ENCODE assay signal across 8 cellular contexts in genomic region chr12:44875954-44876553, GRCh38. TPM values are rescaled to one million over a fixed set of nuclear protein-coding genes. Genes with fewer than 3 reads are reported as not detected.
A peak's percentile ranks its signal among the peaks of the same experiment; 100 is the strongest.
DNase-seq lines count a peak whose midpoint lies in the region; ATAC-seq, FAIRE-seq and TF ChIP-seq lines count a peak whose summit lies in the region.

Gene NELL2 (minus strand): TSS chr12:44876315. CDS start chr12:44875869, 446 bp downstream.

- H3K4me1 Mint-ChIP-seq in CD8-positive, alpha-beta T cell (ENCODE audit: low read depth), result peaks cover 27% of the 10 kb centered on the region
- H3K4me1 Mint-ChIP-seq in stimulated activated memory B cell treated with anti-CD40 and anti-IgM and Interleukin-4, amounts not matched to agents 10 μg/mL and 1 μg/mL and 100 μg/mL, for 72 hours, result peaks cover 24% of the 10 kb centered on the region

- no TSS peak for BruUV-seq in endothelial cell of umbilical vein (replicated peaks; lab: Mats Ljungman, UMichigan)

- FAIRE-seq in endothelial cell of umbilical vein (lab: Jason Lieb, UNC), result no peak

- no peaks in the 10 kb centered on the region for H3K79me2 ChIP-seq in endothelial cell of umbilical vein (ENCODE audit: control insufficient read depth, insufficient read depth, low read length)

- no peaks in the 10 kb centered on the region for H4K20me1 ChIP-seq in endothelial cell of umbilical vein (replicated peaks; ENCODE audit: control insufficient read depth, extremely low read depth, insufficient read depth, low read length)

- H3K4me1 ChIP-seq in CD8-positive, alpha-beta T cell (ENCODE audit: insufficient read depth, low read length), result peaks cover 14% of the 10 kb centered on the region
- peaks cover 8% of the 10 kb centered on the region for H3K4me1 ChIP-seq in HAP-1
- H3K4me1 ChIP-seq in endothelial cell of umbilical vein (ENCODE audit: control insufficient read depth, extremely low read depth, insufficient read depth, low read length), result peaks cover 11% of the 10 kb centered on the region

- TF ChIP-seq POLR2A in endothelial cell of umbilical vein (IDR thresholded peaks at IDR 0.05; ENCODE audit: low read depth, low read length), result no peak

- peak within 1 kb of the TSS; percentile 90 for H3K4me2 ChIP-seq in endothelial cell of umbilical vein (ENCODE audit: insufficient read depth, low read length)

- in situ Hi-C loops in HAP-1 (cut with MboI; ENCODE audit: low sequenced_read_pairs), result no loop called here

- H3K27ac ChIP-seq in CD8-positive, alpha-beta T cell (ENCODE audit: low read depth, low read length), result peak within 1 kb of the TSS; percentile 59
- no peak within 1 kb of the TSS for H3K27ac ChIP-seq in endothelial cell of umbilical vein (ENCODE audit: insufficient read depth, low read depth, low read length)

- dilution Hi-C loops in endothelial cell of umbilical vein (cut with MboI; ENCODE audit: extremely low pct_ligation_motif_present, low sequenced_read_pairs), result no loop called here

- no peaks in the 10 kb centered on the region for H3K9me3 ChIP-seq in CD8-positive, alpha-beta T cell (ENCODE audit: low read length)
- H3K9me3 ChIP-seq in HAP-1, result no peaks in the 10 kb centered on the region
- H3K9me3 ChIP-seq in endothelial cell of umbilical vein (replicated peaks; ENCODE audit: control insufficient read depth, insufficient read depth, low read length), result no peaks in the 10 kb centered on the region

- ATAC-seq in CD8-positive, alpha-beta T cell, result peak; percentile 75
- peak; percentile 50 for ATAC-seq in stimulated activated memory B cell treated with anti-CD40 and anti-IgM and Interleukin-4, amounts not matched to agents 10 μg/mL and 1 μg/mL and 100 μg/mL, for 72 hours
- no peak for ATAC-seq in HG03457 (IDR thresholded peaks at IDR 0.05; ENCODE audit: unreplicated experiment)

- H3K27me3 ChIP-seq in CD8-positive, alpha-beta T cell (ENCODE audit: insufficient read depth, low read length), result no peaks in the 10 kb centered on the region
- H3K27me3 ChIP-seq in HAP-1 (ENCODE audit: low read depth) (peaks cover 8% of the 10 kb centered on the region), endothelial cell of umbilical vein (ENCODE audit: control insufficient read depth in 2 of 2, insufficient read depth in 2 of 2, low read length in 2 of 2) (peaks cover 27 to 44% of the 10 kb centered on the region in 2 experiments)

- POLR2A ChIA-PET in CD8-positive, alpha-beta T cell (lab: Charles Lee), result interaction anchor here (0.7 to 4.9 kb wide), 16 partner anchors 8 to 108 kb away, joined by 3 to 41 read pairs (median 4); no protein-coding TSS in a partner anchor
- POLR2A ChIA-PET in endothelial cell of umbilical vein (lab: Charles Lee), result interaction anchor here (0.7 kb wide), 1 partner anchor 102 kb away, joined by 5 read pairs; no protein-coding TSS in a partner anchor

- H3K9me3 Mint-ChIP-seq in CD8-positive, alpha-beta T cell, result peaks cover 20% of the 10 kb centered on the region
- peaks cover 13% of the 10 kb centered on the region for H3K9me3 Mint-ChIP-seq in stimulated activated memory B cell treated with anti-CD40 and anti-IgM and Interleukin-4, amounts not matched to agents 10 μg/mL and 1 μg/mL and 100 μg/mL, for 72 hours

- peak within 1 kb of the TSS; percentile 69 for H3K4me3 ChIP-seq in CD8-positive, alpha-beta T cell (ENCODE audit: low read depth, low read length)
- H3K4me3 ChIP-seq in HAP-1 (peak within 1 kb of the TSS; percentile 50), endothelial cell of umbilical vein (replicated peaks in 1 of 3; ENCODE audit: insufficient read depth in 1 of 3, low read depth in 1 of 3, low read length in 3 of 3) (peak within 1 kb of the TSS; percentile 10 to 54 (median 35))

- H3K4me3 Mint-ChIP-seq in CD8-positive, alpha-beta T cell, result peak within 1 kb of the TSS; percentile 98
- H3K4me3 Mint-ChIP-seq in stimulated activated memory B cell treated with anti-CD40 and anti-IgM and Interleukin-4, amounts not matched to agents 10 μg/mL and 1 μg/mL and 100 μg/mL, for 72 hours, result peak within 1 kb of the TSS; percentile 81

- peak; percentile 46 to 82 (median 69) for DNase-seq in CD8-positive, alpha-beta T cell
- DNase-seq in HAP-1 (ENCODE audit: low spot score in 2 of 2) (peak; percentile 78 to 88), NCI-H526 treated with DMSO at 0.1 percent for 48 hours (lab: John Stamatoyannopoulos, UW) (peak; percentile 37), activated T-cell treated with anti-CD3 and anti-CD28 coated beads for 24 hours (ENCODE audit: low read depth) (peak; percentile 64), endothelial cell of umbilical vein (ENCODE audit: low read depth, low spot score) (peak; percentile 8), myocyte (ENCODE audit: low read depth) (peak; percentile 10)

- H3K9me1 ChIP-seq in endothelial cell of umbilical vein (replicated peaks; ENCODE audit: control insufficient read depth, extremely low read depth, insufficient read depth, low read length), result no peaks in the 10 kb centered on the region

- no peak within 1 kb of the TSS for H3K9ac ChIP-seq in endothelial cell of umbilical vein (replicated peaks; ENCODE audit: extremely low read depth, insufficient read depth, low read length)

- H3K36me3 ChIP-seq in CD8-positive, alpha-beta T cell (ENCODE audit: insufficient read depth, low read length), result no peaks in the 10 kb centered on the region
- H3K36me3 ChIP-seq in HAP-1 (replicated peaks), result no peaks in the 10 kb centered on the region
- no peaks in the 10 kb centered on the region for H3K36me3 ChIP-seq in endothelial cell of umbilical vein (ENCODE audit: control insufficient read depth in 2 of 2, extremely low read depth in 1 of 2, insufficient read depth in 2 of 2, low read length in 2 of 2)

- intact Hi-C loops in CD8-positive, alpha-beta T cell (cut with DNase I, micrococcal nuclease), result loop anchor here (1.0 to 2.0 kb wide), 6 partner anchors 28 to 102 kb away; no protein-coding TSS in a partner anchor
- intact Hi-C loops in endothelial cell of umbilical vein (cut with micrococcal nuclease), result no loop called here

- H3K27ac Mint-ChIP-seq in CD8-positive, alpha-beta T cell, result peak within 1 kb of the TSS; percentile 92
- peak within 1 kb of the TSS; percentile 34 for H3K27ac Mint-ChIP-seq in stimulated activated memory B cell treated with anti-CD40 and anti-IgM and Interleukin-4, amounts not matched to agents 10 μg/mL and 1 μg/mL and 100 μg/mL, for 72 hours

- CTCF ChIA-PET in CD8-positive, alpha-beta T cell (lab: Charles Lee), result interaction anchor here (0.7 to 10.1 kb wide), 25 partner anchors 10 to 876 kb away, joined by 3 to 151 read pairs (median 4); no protein-coding TSS in a partner anchor
- CTCF ChIA-PET in endothelial cell of umbilical vein (lab: Charles Lee), result interaction anchor here (1.1 to 2.5 kb wide), 3 partner anchors 10 to 101 kb away, joined by 3 to 8 read pairs (median 5); no protein-coding TSS in a partner anchor

- peaks cover 40% of the 10 kb centered on the region for H3K36me3 Mint-ChIP-seq in CD8-positive, alpha-beta T cell
- H3K36me3 Mint-ChIP-seq in stimulated activated memory B cell treated with anti-CD40 and anti-IgM and Interleukin-4, amounts not matched to agents 10 μg/mL and 1 μg/mL and 100 μg/mL, for 72 hours, result no peaks in the 10 kb centered on the region

- H3K27me3 Mint-ChIP-seq in CD8-positive, alpha-beta T cell (ENCODE audit: low read depth), result peaks cover 2% of the 10 kb centered on the region
- peaks cover 58% of the 10 kb centered on the region for H3K27me3 Mint-ChIP-seq in stimulated activated memory B cell treated with anti-CD40 and anti-IgM and Interleukin-4, amounts not matched to agents 10 μg/mL and 1 μg/mL and 100 μg/mL, for 72 hours

- H2AFZ ChIP-seq in endothelial cell of umbilical vein (ENCODE audit: low read depth, low read length), result peak within 1 kb of the TSS; percentile 88

- TF ChIP-seq CTCF in CD8-positive, alpha-beta T cell (IDR thresholded peaks at IDR 0.05), result no peak
- no peak for TF ChIP-seq CTCF in endothelial cell of umbilical vein (IDR thresholded peaks at IDR 0.05; ENCODE audit: extremely low read depth in 1 of 2, insufficient read depth in 1 of 2, low read depth in 1 of 2, low read length in 2 of 2)

TF ChIP-seq in endothelial cell of umbilical vein, 7 proteins besides CTCF, POLR2A, EP300 and RAD21:
- TF ChIP-seq MAX (IDR thresholded peaks at IDR 0.05; ENCODE audit: insufficient read depth, insufficient read length) (no peak), EZH2 (IDR thresholded peaks at IDR 0.05; ENCODE audit: borderline replicate concordance, low read depth, low read length, severe bottlenecking) (peak; percentile 72)

RNA-seq across cellular contexts. Expression of gene NELL2, which starts in this region (rescaled TPM):
- total RNA-seq in CD8-positive, alpha-beta T cell, result 100 to 1,000 TPM; 384 to 390 TPM
- total RNA-seq in endothelial cell of umbilical vein (0.49 and 0.62 TPM in 2 replicates), myocyte (0.05 TPM in 1 of 2 replicates, not detected in the other)
- 0.08 and 0.11 TPM in 2 replicates for polyA plus RNA-seq in endothelial cell of umbilical vein
- polyA plus RNA-seq in endothelial cell of umbilical vein (2011; cell fraction: cytosol; rRNA removed), result 0.12 and 0.18 TPM in 2 replicates
- 0.41 TPM in 1 of 2 replicates, not detected in the other for polyA plus RNA-seq in endothelial cell of umbilical vein (2011; cell fraction: nucleus; rRNA removed)
- polyA plus RNA-seq in endothelial cell of umbilical vein (2012), result not detected in 2 replicates
- polyA minus RNA-seq in endothelial cell of umbilical vein, result not detected in 2 replicates
- not detected for polyA minus RNA-seq in endothelial cell of umbilical vein (2011; cell fraction: cytosol; rRNA and poly(A)+ RNA removed)
- polyA minus RNA-seq in endothelial cell of umbilical vein (2011; cell fraction: nucleus; rRNA and poly(A)+ RNA removed), result 0.29 TPM in 1 of 2 replicates, not detected in the other
- not detected for polyA plus RNA-seq in myocyte (2012)

Comparison
In these comparisons a context has a peak if more than half of its experiments do, and no peak if none do; other contexts are left out.
1. RNA of gene NELL2 (total RNA-seq): 384 to 390 TPM in CD8-positive, alpha-beta T cell; 0.49 to 0.62 TPM in endothelial cell of umbilical vein and 0.05 TPM in myocyte; every median in the first group is over 100 times any median in the second.
2. Peak in DNase-seq, H3K4me3 ChIP-seq and H3K4me2 ChIP-seq in endothelial cell of umbilical vein; RNA of the gene not detected or under 1 TPM.
3. Peak in DNase-seq in myocyte; RNA of the gene not detected or under 1 TPM.
4. DNase-seq: peak in every context shown above with its lines; median percentile 83 in HAP-1; 69 in CD8-positive, alpha-beta T cell; 64 in activated T-cell treated with anti-CD3 and anti-CD28 coated beads for 24 hours; 37 in NCI-H526 treated with DMSO at 0.1 percent for 48 hours; 10 in myocyte; 8 in endothelial cell of umbilical vein.
5. Peak in every context shown above with its lines, with median percentiles within 50 percentile points of each other: H3K4me3 ChIP-seq.